8 cellular contexts compared by ENCODE assay signal in genomic region chr16:17301593-17302135, GRCh38.
DNase-seq lines count a peak whose midpoint lies in the region; ATAC-seq and TF ChIP-seq lines count a peak whose summit lies in the region.

No MANE protein-coding gene starts in this region.

- peaks cover 32% of the 10 kb centered on the region for H3K4me1 Mint-ChIP-seq in activated T-cell treated with anti-CD3 and anti-CD28 coated beads, Interleukin-2, amount 50 U/mL, for 72 hours (ENCODE audit: low read depth)
- peaks cover 60% of the 10 kb centered on the region for H3K4me1 Mint-ChIP-seq in progenitor cell of endocrine pancreas (ENCODE audit: low read depth)
- peaks cover 36% of the 10 kb centered on the region for H3K4me1 Mint-ChIP-seq in activated CD4-positive, alpha-beta memory T cell treated with anti-CD3 and anti-CD28 coated beads for 36 hours (ENCODE audit: low read depth)

- no peak for TF ChIP-seq CTCF in progenitor cell of endocrine pancreas (IDR thresholded peaks at IDR 0.05; ENCODE audit: unreplicated experiment)

- intact Hi-C loops in activated CD4-positive, alpha-beta memory T cell treated with anti-CD3 and anti-CD28 coated beads for 36 hours (cut with micrococcal nuclease) = no loop called here

- H3K27me3 Mint-ChIP-seq in activated T-cell treated with anti-CD3 and anti-CD28 coated beads, Interleukin-2, amount 50 U/mL, for 72 hours (ENCODE audit: low read depth) = no peaks in the 10 kb centered on the region
- no peaks in the 10 kb centered on the region for H3K27me3 Mint-ChIP-seq in progenitor cell of endocrine pancreas
- H3K27me3 Mint-ChIP-seq in activated CD4-positive, alpha-beta memory T cell treated with anti-CD3 and anti-CD28 coated beads for 36 hours = no peaks in the 10 kb centered on the region

- in situ Hi-C loops in Caki2 (cut with HindIII; ENCODE audit: low pct_unique_long_range_greater_than_20kb, low sequenced_read_pairs) = no loop called here

- POLR2A ChIA-PET in activated CD4-positive, alpha-beta memory T cell treated with anti-CD3 and anti-CD28 coated beads for 36 hours (lab: Charles Lee) = no interaction called here

- no peaks in the 10 kb centered on the region for H3K36me3 Mint-ChIP-seq in activated T-cell treated with anti-CD3 and anti-CD28 coated beads, Interleukin-2, amount 50 U/mL, for 72 hours (ENCODE audit: insufficient read depth in 2 of 2)
- H3K36me3 Mint-ChIP-seq in progenitor cell of endocrine pancreas (ENCODE audit: insufficient read depth) = no peaks in the 10 kb centered on the region
- no peaks in the 10 kb centered on the region for H3K36me3 Mint-ChIP-seq in activated CD4-positive, alpha-beta memory T cell treated with anti-CD3 and anti-CD28 coated beads for 36 hours

- no peak overlapping the region for H3K4me3 Mint-ChIP-seq in activated T-cell treated with anti-CD3 and anti-CD28 coated beads, Interleukin-2, amount 50 U/mL, for 72 hours
- H3K4me3 Mint-ChIP-seq in progenitor cell of endocrine pancreas (ENCODE audit: low read depth) = no peak overlapping the region
- H3K4me3 Mint-ChIP-seq in activated CD4-positive, alpha-beta memory T cell treated with anti-CD3 and anti-CD28 coated beads for 36 hours = no peak overlapping the region

- H3K9me3 Mint-ChIP-seq in activated T-cell treated with anti-CD3 and anti-CD28 coated beads, Interleukin-2, amount 50 U/mL, for 72 hours = no peaks in the 10 kb centered on the region
- H3K9me3 Mint-ChIP-seq in progenitor cell of endocrine pancreas (ENCODE audit: low read depth) = no peaks in the 10 kb centered on the region
- H3K9me3 Mint-ChIP-seq in activated CD4-positive, alpha-beta memory T cell treated with anti-CD3 and anti-CD28 coated beads for 36 hours = no peaks in the 10 kb centered on the region

- DNase-seq in Caki2 (ENCODE audit: low read depth) (peak; percentile 54), SKM-1 treated with dmso at 0.1 percent for 144 hours (lab: John Stamatoyannopoulos, UW; ENCODE audit: unreplicated experiment) (peak; percentile 85), kidney glomerular epithelial cell (lab: John Stamatoyannopoulos, UW) (no peak), progenitor cell of endocrine pancreas (ENCODE audit: low spot score, unreplicated experiment) (no peak)
- DNase-seq in activated T-cell treated with anti-CD3 and anti-CD28 coated beads, Interleukin-2, amount 50 U/mL, for 72 hours = no peak
- DNase-seq in activated CD4-positive, alpha-beta memory T cell treated with anti-CD3 and anti-CD28 coated beads for 36 hours = no peak

- H3K27ac Mint-ChIP-seq in activated T-cell treated with anti-CD3 and anti-CD28 coated beads, Interleukin-2, amount 50 U/mL, for 72 hours = no peak overlapping the region
- H3K27ac Mint-ChIP-seq in progenitor cell of endocrine pancreas = no peak overlapping the region
- no peak overlapping the region for H3K27ac Mint-ChIP-seq in activated CD4-positive, alpha-beta memory T cell treated with anti-CD3 and anti-CD28 coated beads for 36 hours

- CTCF ChIA-PET in activated CD4-positive, alpha-beta memory T cell treated with anti-CD3 and anti-CD28 coated beads for 36 hours (lab: Charles Lee) = interaction anchor here (1.2 kb wide), 1 partner anchor 166 kb away, joined by 3 read pairs; no protein-coding TSS in a partner anchor

- peak; percentile 73 for ATAC-seq in GM19324 (IDR thresholded peaks at IDR 0.05; ENCODE audit: low FRiP score, unreplicated experiment)
- ATAC-seq in HG03066 (IDR thresholded peaks at IDR 0.05; ENCODE audit: low read depth, unreplicated experiment) = peak; percentile 78
- ATAC-seq in activated T-cell treated with anti-CD3 and anti-CD28 coated beads, Interleukin-2, amount 50 U/mL, for 72 hours (replicated peaks in 1 of 2) = no peak

Comparison
In these comparisons a context has a peak if more than half of its experiments do, and no peak if none do; other contexts are left out.
1. DNase-seq: peak in Caki2 (single experiment) and SKM-1 treated with dmso at 0.1 percent for 144 hours (single experiment); none in kidney glomerular epithelial cell (single experiment), activated T-cell treated with anti-CD3 and anti-CD28 coated beads, Interleukin-2, amount 50 U/mL, for 72 hours (0 of 2), progenitor cell of endocrine pancreas (single experiment) and activated CD4-positive, alpha-beta memory T cell treated with anti-CD3 and anti-CD28 coated beads for 36 hours (single experiment).
2. ATAC-seq: peak in GM19324 (single experiment) and HG03066 (single experiment); none in activated T-cell treated with anti-CD3 and anti-CD28 coated beads, Interleukin-2, amount 50 U/mL, for 72 hours (0 of 2).